Comparison of ENCODE assay signal across 10 cellular contexts in the genomic region with DNA sequence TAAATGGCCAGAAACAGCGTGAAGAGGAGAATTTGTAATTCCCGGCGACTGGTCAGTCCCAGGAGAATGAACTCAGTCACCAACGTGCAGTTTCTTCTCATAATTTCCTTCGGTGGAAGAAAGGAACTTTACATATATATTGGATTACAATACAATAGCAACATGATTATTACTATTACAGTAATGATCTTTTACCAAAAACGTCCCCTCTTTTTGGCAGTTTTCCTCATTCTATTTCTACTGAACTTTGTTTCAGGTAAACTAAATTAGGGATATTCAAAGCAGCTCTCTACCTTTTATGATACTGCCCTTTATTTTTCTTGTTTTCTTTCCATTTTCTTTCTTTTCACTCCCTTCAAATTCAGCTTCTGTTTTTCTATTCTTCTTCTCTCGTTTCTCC. TPM values are rescaled to one million over a fixed set of nuclear protein-coding genes. Genes with fewer than 3 reads are reported as not detected.
"Had no signal": no experiment of that assay in that cellular context is flagged by ENCODE, and none has a peak within 500 bp of the region (broad histone marks: within the 10 kb centered on the region; RNA-seq: fewer than 3 reads in every experiment).

Gene OR5M8, minus strand, starts transcription at position 101 of the 400 bp plus-strand sequence. Its CDS starts 0 bp downstream, at position 101.

- H3K9me3 ChIP-seq: HAP-1 had no signal

- H3K4me1 ChIP-seq: HAP-1 had no signal

- H3K36me3 ChIP-seq: HAP-1 had no signal

- H3K27ac ChIP-seq: GM23248 had no signal

- H3K4me3 ChIP-seq: GM23248, HAP-1 had no signal

- ATAC-seq: HCT116 had no signal

- H3K9ac ChIP-seq: GM23248 had no signal

- H2AFZ ChIP-seq: GM23248 had no signal

- H3K4me1 Mint-ChIP-seq: H9 had no signal

- H3K27ac Mint-ChIP-seq: H9, HFFc6 had no signal

- H3K4me3 Mint-ChIP-seq: H9, HFFc6 had no signal

- DNase-seq: GM23248, GOT3, H7, H9, HCEC 1CT, HFFc6 had no signal

RNA-seq across cellular contexts. Expression of gene OR5M8, which starts in this region (rescaled TPM):
- total RNA-seq: GM23248, H1, H4, H7, H9, HFFc6 had no signal
- polyA plus RNA-seq: GM23248, H1 had no signal
